13 cellular contexts compared by ENCODE assay signal in genomic region chr3:23002846-23003800, GRCh38.
DNase-seq lines count a peak whose midpoint lies in the region; ATAC-seq, FAIRE-seq and TF ChIP-seq lines count a peak whose summit lies in the region.
"Had no signal": no experiment of that assay in that cellular context is flagged by ENCODE, and none has a peak within 500 bp of the region (broad histone marks: within the 10 kb centered on the region; RNA-seq: fewer than 3 reads in every experiment).

No MANE protein-coding gene starts in this region.

- no peak overlapping the region for H3K4me3 ChIP-seq in bronchial epithelial cell (ENCODE audit: low read depth, low read length)
- H3K4me3 ChIP-seq in smooth muscle cell: no peak overlapping the region

- DNase-seq in DMS153 (lab: John Stamatoyannopoulos, UW) (peak; percentile 59), NCI-H2029 (lab: John Stamatoyannopoulos, UW) (peak; percentile 93), bronchial epithelial cell (ENCODE audit: low read depth) (peak; percentile 48), smooth muscle cell (lab: John Stamatoyannopoulos, UW; ENCODE audit: unreplicated experiment) (no peak)
- no peak for DNase-seq in activated naive CD4-positive, alpha-beta T cell (lab: John Stamatoyannopoulos, UW)
- DNase-seq in activated T-cell treated with anti-CD3 and anti-CD28 coated beads, Interleukin-2, amount 50 U/mL, for 48 hours: no peak
- DNase-seq: activated CD4-positive, CD25-positive, alpha-beta regulatory T cell; H7 had no signal

- H3K36me3 ChIP-seq in bronchial epithelial cell (ENCODE audit: control insufficient read depth, insufficient read depth, low read length) (no peaks in the 10 kb centered on the region), smooth muscle cell (ENCODE audit: low read depth) (no peaks in the 10 kb centered on the region)

- WGBS in smooth muscle cell (ENCODE audit: low lambda C conversion rate): 88% methylated on average over 16 of the region's 16 CpGs

- H3K27ac ChIP-seq in smooth muscle cell (ENCODE audit: low read depth): no peak overlapping the region
- H3K27ac ChIP-seq: HL-60 had no signal

- peaks cover 19% of the 10 kb centered on the region for H3K4me1 Mint-ChIP-seq in nephron
- H3K4me1 Mint-ChIP-seq in stimulated activated memory B cell treated with anti-CD40 and anti-IgM and Interleukin-4, amounts not matched to agents 10 μg/mL and 1 μg/mL and 100 μg/mL, for 72 hours: no peaks in the 10 kb centered on the region
- H3K4me1 Mint-ChIP-seq: activated naive CD4-positive, alpha-beta T cell treated with anti-CD3 and anti-CD28 coated beads, Interleukin-2, amount 50 U/mL, for 24 hours; memory B cell had no signal

- H3K4me2 ChIP-seq in smooth muscle cell: no peak overlapping the region

- H3K27me3 ChIP-seq in bronchial epithelial cell (ENCODE audit: control insufficient read depth, insufficient read depth, low read length) (peaks cover 2% of the 10 kb centered on the region), smooth muscle cell (ENCODE audit: low read depth) (no peaks in the 10 kb centered on the region)

- peak; percentile 47 for FAIRE-seq in bronchial epithelial cell (lab: Jason Lieb, UNC)

- no peak overlapping the region for H2AFZ ChIP-seq in smooth muscle cell (ENCODE audit: low read depth)

- H3K9ac ChIP-seq in smooth muscle cell (ENCODE audit: low read depth): no peak overlapping the region

- H3K4me1 ChIP-seq in smooth muscle cell (ENCODE audit: low read depth): no peaks in the 10 kb centered on the region

- H3K27me3 Mint-ChIP-seq in nephron (ENCODE audit: low read depth): peaks cover 5% of the 10 kb centered on the region
- peaks cover 13% of the 10 kb centered on the region for H3K27me3 Mint-ChIP-seq in stimulated activated memory B cell treated with anti-CD40 and anti-IgM and Interleukin-4, amounts not matched to agents 10 μg/mL and 1 μg/mL and 100 μg/mL, for 72 hours
- H3K27me3 Mint-ChIP-seq: activated naive CD4-positive, alpha-beta T cell treated with anti-CD3 and anti-CD28 coated beads, Interleukin-2, amount 50 U/mL, for 24 hours; memory B cell had no signal

- H3K4me3 Mint-ChIP-seq in nephron: no peak overlapping the region
- no peak overlapping the region for H3K4me3 Mint-ChIP-seq in stimulated activated memory B cell treated with anti-CD40 and anti-IgM and Interleukin-4, amounts not matched to agents 10 μg/mL and 1 μg/mL and 100 μg/mL, for 72 hours
- H3K4me3 Mint-ChIP-seq: activated naive CD4-positive, alpha-beta T cell treated with anti-CD3 and anti-CD28 coated beads, Interleukin-2, amount 50 U/mL, for 24 hours; memory B cell had no signal

- H3K9me3 ChIP-seq in smooth muscle cell (replicated peaks; ENCODE audit: low read depth): no peaks in the 10 kb centered on the region

- H3K36me3 Mint-ChIP-seq in nephron (ENCODE audit: low read depth): no peaks in the 10 kb centered on the region
- H3K36me3 Mint-ChIP-seq in stimulated activated memory B cell treated with anti-CD40 and anti-IgM and Interleukin-4, amounts not matched to agents 10 μg/mL and 1 μg/mL and 100 μg/mL, for 72 hours: no peaks in the 10 kb centered on the region
- H3K36me3 Mint-ChIP-seq: activated naive CD4-positive, alpha-beta T cell treated with anti-CD3 and anti-CD28 coated beads, Interleukin-2, amount 50 U/mL, for 24 hours; memory B cell had no signal

- TF ChIP-seq CTCF in bronchial epithelial cell (IDR thresholded peaks at IDR 0.05; ENCODE audit: insufficient read depth, low read length, severe bottlenecking): no peak
- no peak for TF ChIP-seq CTCF in nephron (IDR thresholded peaks at IDR 0.05; ENCODE audit: unreplicated experiment in 3 of 3)
- TF ChIP-seq CTCF in smooth muscle cell (IDR thresholded peaks at IDR 0.05; ENCODE audit: borderline replicate concordance, insufficient read depth, poor library complexity, severe bottlenecking): no peak

- peak overlapping the region; percentile 46 to 75 (median 75) for H3K27ac Mint-ChIP-seq in nephron
- no peak overlapping the region for H3K27ac Mint-ChIP-seq in stimulated activated memory B cell treated with anti-CD40 and anti-IgM and Interleukin-4, amounts not matched to agents 10 μg/mL and 1 μg/mL and 100 μg/mL, for 72 hours
- H3K27ac Mint-ChIP-seq: activated naive CD4-positive, alpha-beta T cell treated with anti-CD3 and anti-CD28 coated beads, Interleukin-2, amount 50 U/mL, for 24 hours; memory B cell had no signal

- ATAC-seq in stimulated activated memory B cell treated with anti-CD40 and anti-IgM and Interleukin-4, amounts not matched to agents 10 μg/mL and 1 μg/mL and 100 μg/mL, for 72 hours: no peak

- H3F3A ChIP-seq in smooth muscle cell (ENCODE audit: low read depth): no peaks in the 10 kb centered on the region

- no peaks in the 10 kb centered on the region for H4K20me1 ChIP-seq in smooth muscle cell (ENCODE audit: low read depth)

- H3K9me3 Mint-ChIP-seq in nephron: no peaks in the 10 kb centered on the region
- no peaks in the 10 kb centered on the region for H3K9me3 Mint-ChIP-seq in stimulated activated memory B cell treated with anti-CD40 and anti-IgM and Interleukin-4, amounts not matched to agents 10 μg/mL and 1 μg/mL and 100 μg/mL, for 72 hours
- H3K9me3 Mint-ChIP-seq: activated naive CD4-positive, alpha-beta T cell treated with anti-CD3 and anti-CD28 coated beads, Interleukin-2, amount 50 U/mL, for 24 hours; memory B cell had no signal

- H3K79me2 ChIP-seq in smooth muscle cell (ENCODE audit: low read depth): no peaks in the 10 kb centered on the region

Comparison
In these comparisons a context has a peak if more than half of its experiments do, and no peak if none do; other contexts are left out.
1. DNase-seq: peak in DMS153 (single experiment), NCI-H2029 (single experiment) and bronchial epithelial cell (single experiment); none in activated naive CD4-positive, alpha-beta T cell (0 of 4), smooth muscle cell (single experiment) and activated T-cell treated with anti-CD3 and anti-CD28 coated beads, Interleukin-2, amount 50 U/mL, for 48 hours (0 of 2).